18 cellular contexts compared by ENCODE assay signal in the genomic region with DNA sequence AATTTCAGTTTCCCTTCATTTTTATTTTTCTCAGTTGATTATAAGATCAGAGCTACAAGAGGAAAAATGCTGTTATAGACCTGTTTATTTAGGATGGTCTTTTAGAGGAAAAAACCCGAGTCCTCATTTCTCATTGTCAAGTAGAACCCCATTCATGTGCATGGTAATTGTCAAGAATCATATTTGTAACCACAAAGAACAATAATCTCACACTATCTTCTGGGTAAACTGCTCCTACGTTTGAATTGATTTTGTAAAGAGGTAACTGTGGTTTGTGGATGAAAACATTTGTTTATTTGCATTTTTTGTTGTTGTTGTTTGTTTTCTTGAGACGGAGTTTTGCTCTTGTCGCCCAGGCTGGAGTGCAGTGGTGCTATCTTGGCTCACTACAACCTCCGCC.
"Had no signal": no experiment of that assay in that cellular context is flagged by ENCODE, and none has a peak within 500 bp of the region (broad histone marks: within the 10 kb centered on the region; RNA-seq: fewer than 3 reads in every experiment).

No MANE protein-coding gene starts in this region.

- ATAC-seq: activated CD4-positive, CD25-positive, alpha-beta regulatory T cell treated with anti-CD3 and anti-CD28 coated beads, Interleukin-2, amount 50 U/mL, for 24 hours; esophagus mucosa; gastrocnemius medialis; mucosa of descending colon; sciatic nerve had no signal

- H3K4me3 Mint-ChIP-seq: naive B cell had no signal

- H3K9me3 Mint-ChIP-seq: naive B cell had no signal

- DNase-seq: activated effector memory CD4-positive, alpha-beta T cell treated with anti-CD3 and anti-CD28 coated beads, Interleukin-2, amount 50 U/mL, for 16 hours; activated naive CD4-positive, alpha-beta T cell treated with anti-CD3 and anti-CD28 coated beads, Interleukin-2, amount 50 U/mL, for 16 hours; aorta; cerebellar nuclear complex; cortex of kidney; gastrocnemius medialis; head of caudate nucleus; left ventricle myocardium inferior; mucosa of descending colon; naive B cell; stimulated activated CD4-positive, alpha-beta T cell treated with anti-CD3 and anti-CD28 coated beads, Interleukin-4, amount 100 ng/mL, for 1 hour; T1000 had no signal

- H3K4me3 ChIP-seq: breast epithelium, gastrocnemius medialis, left ventricle myocardium inferior, mucosa of descending colon, smooth muscle cell had no signal

- H3K4me2 ChIP-seq: smooth muscle cell had no signal

- H2AFZ ChIP-seq: parathyroid adenoma had no signal

- H3K9ac ChIP-seq: parathyroid adenoma had no signal

- H3K27me3 ChIP-seq: breast epithelium, gastrocnemius medialis had no signal

- H3K27ac ChIP-seq: breast epithelium, gastrocnemius medialis, left ventricle myocardium inferior, parathyroid adenoma had no signal

- H3K36me3 ChIP-seq: breast epithelium, gastrocnemius medialis, left ventricle myocardium inferior had no signal

- H3K27me3 Mint-ChIP-seq: naive B cell had no signal

- H3K9me3 ChIP-seq: breast epithelium, gastrocnemius medialis, left ventricle myocardium inferior, mucosa of descending colon had no signal

- H3K36me3 Mint-ChIP-seq: naive B cell had no signal

- H3K4me1 ChIP-seq: breast epithelium, parathyroid adenoma had no signal
